ENCODE assay signal across 8 cellular contexts in genomic region chr1:10210841-10211804, GRCh38. TPM values are rescaled to one million over a fixed set of nuclear protein-coding genes. Genes with fewer than 3 reads are reported as not detected.
A peak's percentile ranks its signal among the peaks of the same experiment; 100 is the strongest.
DNase-seq lines count a peak whose midpoint lies in the region; FAIRE-seq and TF ChIP-seq lines count a peak whose summit lies in the region.

No MANE protein-coding gene starts in this region.

- TF ChIP-seq POLR2A in H54 (IDR thresholded peaks at IDR 0.05; ENCODE audit: low read depth, low read length) = no peak

- TF ChIP-seq CTCF in liver (IDR thresholded peaks at IDR 0.05; ENCODE audit: low read depth, low read length, missing input control) (no peak), D721Med (IDR thresholded peaks at IDR 0.05; ENCODE audit: insufficient read depth, missing control alignments) (no peak)

- peaks cover 13% of the 10 kb centered on the region for H3K4me1 ChIP-seq in effector memory CD4-positive, alpha-beta T cell (ENCODE audit: control insufficient read depth, insufficient read depth, low read length, poor library complexity, severe bottlenecking)
- H3K4me1 ChIP-seq in liver (ENCODE audit: control insufficient read depth in 4 of 4, insufficient read depth in 4 of 4, low read length in 3 of 4) = peaks cover 4 to 27% (median 17%) of the 10 kb centered on the region in 4 donors

- peak; percentile 79 for DNase-seq in DMS79 treated with DMSO at 0.1 percent for 48 hours (lab: John Stamatoyannopoulos, UW)
- DNase-seq in H54 (ENCODE audit: insufficient read length, low spot score) = peak; percentile 42
- peak; percentile 57 for DNase-seq in NCI-H1105 (lab: John Stamatoyannopoulos, UW)
- DNase-seq in activated CD4-positive, alpha-beta T cell treated with anti-CD3 and anti-CD28 coated beads for 48 hours = peak; percentile 56
- DNase-seq in effector memory CD4-positive, alpha-beta T cell = no peak
- peak in 2 of 3 experiments; percentile 3 to 17 for DNase-seq in stimulated activated CD4-positive, alpha-beta T cell treated with anti-CD3 and anti-CD28 coated beads, TNF-alpha, amount 100 ng/mL, for 24 hours (ENCODE audit: low read depth in 3 of 3)
- DNase-seq in D721Med (ENCODE audit: insufficient read length, low spot score) = no peak

- H3K9me3 ChIP-seq in effector memory CD4-positive, alpha-beta T cell (ENCODE audit: control insufficient read depth, low read length) = no peaks in the 10 kb centered on the region
- no peaks in the 10 kb centered on the region for H3K9me3 ChIP-seq in liver (ENCODE audit: control insufficient read depth in 4 of 4, low read length in 3 of 4)

- no peaks in the 10 kb centered on the region for H3K36me3 ChIP-seq in effector memory CD4-positive, alpha-beta T cell (ENCODE audit: control insufficient read depth, insufficient read depth, low read length)
- H3K36me3 ChIP-seq in liver (ENCODE audit: control insufficient read depth in 4 of 4, insufficient read depth in 3 of 4, low read depth in 1 of 4, low read length in 3 of 4) = peaks cover 0 to 3% (median 0%) of the 10 kb centered on the region in 4 donors

- peak overlapping the region; percentile 59 for H3K4me3 ChIP-seq in effector memory CD4-positive, alpha-beta T cell (ENCODE audit: insufficient read depth, low read depth, low read length, poor library complexity, severe bottlenecking)
- H3K4me3 ChIP-seq in liver (ENCODE audit: low read depth in 1 of 3, low read length in 3 of 3) = peak overlapping the region; percentile 85 to 100 (median 92)

- H3K27me3 ChIP-seq in effector memory CD4-positive, alpha-beta T cell (replicated peaks; ENCODE audit: control insufficient read depth, insufficient read depth, low read length, poor library complexity, severe bottlenecking) = no peaks in the 10 kb centered on the region
- no peaks in the 10 kb centered on the region for H3K27me3 ChIP-seq in liver (ENCODE audit: control insufficient read depth in 4 of 4, insufficient read depth in 4 of 4, low read length in 3 of 4)

- FAIRE-seq in H54 (lab: Jason Lieb, UNC) (peak; percentile 82), D721Med (lab: Jason Lieb, UNC) (no peak)

- peak overlapping the region; percentile 84 to 85 for H3K9ac ChIP-seq in liver (ENCODE audit: low read depth in 1 of 2, low read length in 2 of 2)

- peak; percentile 46 to 48 for TF ChIP-seq RAD21 in liver (IDR thresholded peaks at IDR 0.05)

- WGBS in liver = 2% methylated on average over 69 of the region's 69 CpGs

- peak overlapping the region; percentile 48 for H3K27ac ChIP-seq in effector memory CD4-positive, alpha-beta T cell (ENCODE audit: insufficient read depth, low read length, poor library complexity, severe bottlenecking)
- peak overlapping the region; percentile 92 to 99 for H3K27ac ChIP-seq in liver (ENCODE audit: low read depth in 1 of 2, low read length in 2 of 2)

TF ChIP-seq in liver, 16 proteins besides CTCF, POLR2A, EP300 and RAD21:
- TF ChIP-seq FOXA1 (IDR thresholded peaks at IDR 0.05) = no peak
- peak; percentile 28 for TF ChIP-seq NR2F2 (IDR thresholded peaks at IDR 0.05)
- TF ChIP-seq REST (IDR thresholded peaks at IDR 0.05) = no peak
- peak; percentile 74 to 81 for TF ChIP-seq HNF4A (conservative IDR thresholded peaks at IDR 0.05)
- no peak for TF ChIP-seq GABPA (IDR thresholded peaks at IDR 0.05 in 1 of 2, conservative IDR thresholded peaks at IDR 0.05 in 1 of 2)
- peak; percentile 38 for TF ChIP-seq FOXA2 (IDR thresholded peaks at IDR 0.05)
- TF ChIP-seq HNF4G (IDR thresholded peaks at IDR 0.05) = peak; percentile 61
- TF ChIP-seq ZBTB33 (IDR thresholded peaks at IDR 0.05) = peak; percentile 48
- peak; percentile 72 for TF ChIP-seq SP1 (IDR thresholded peaks at IDR 0.05)
- TF ChIP-seq RXRA (IDR thresholded peaks at IDR 0.05) = peak; percentile 59 to 61
- peak; percentile 64 for TF ChIP-seq JUND (IDR thresholded peaks at IDR 0.05)
- peak; percentile 20 for TF ChIP-seq MAX (IDR thresholded peaks at IDR 0.05)
- peak; percentile 97 for TF ChIP-seq YY1 (IDR thresholded peaks at IDR 0.05)
- TF ChIP-seq TAF1 (conservative IDR thresholded peaks at IDR 0.05) = peak; percentile 57
- TF ChIP-seq ATF3 (IDR thresholded peaks at IDR 0.05) = no peak
TF ChIP-seq in liver: peak in this region for 11.

RNA-seq across cellular contexts. Expression of gene KIF1B, which starts 0.8 kb away (rescaled TPM):
- 10 to 100 TPM in 1 of 2 donors, 1 to 10 TPM in 1; 8.8 to 40.9 TPM for total RNA-seq in liver
- polyA plus RNA-seq in liver = 1 to 10 TPM; 8.4 to 8.9 TPM

Comparison
In these comparisons a context has a peak if more than half of its experiments do, and no peak if none do; other contexts are left out.
1. DNase-seq: peak in DMS79 treated with DMSO at 0.1 percent for 48 hours (single experiment), H54 (single experiment), NCI-H1105 (single experiment), activated CD4-positive, alpha-beta T cell treated with anti-CD3 and anti-CD28 coated beads for 48 hours (single experiment) and stimulated activated CD4-positive, alpha-beta T cell treated with anti-CD3 and anti-CD28 coated beads, TNF-alpha, amount 100 ng/mL, for 24 hours (2 of 3); none in effector memory CD4-positive, alpha-beta T cell (0 of 3) and D721Med (single experiment).